ENCODE assay signal across 15 cellular contexts in genomic region chr13:24261566-24261965, GRCh38. TPM values are rescaled to one million over a fixed set of nuclear protein-coding genes. Genes with fewer than 3 reads are reported as not detected.
DNase-seq lines count a peak whose midpoint lies in the region; ATAC-seq and TF ChIP-seq lines count a peak whose summit lies in the region.
"Had no signal": no experiment of that assay in that cellular context is flagged by ENCODE, and none has a peak within 500 bp of the region (broad histone marks: within the 10 kb centered on the region; RNA-seq: fewer than 3 reads in every experiment).

No MANE protein-coding gene starts in this region.

- H3K27me3 Mint-ChIP-seq in CD4-positive, alpha-beta T cell: no peaks in the 10 kb centered on the region
- no peaks in the 10 kb centered on the region for H3K27me3 Mint-ChIP-seq in T-helper 1 cell treated with Interleukin-12 subunit alpha and Interleukin-12 subunit beta and Interleukin-4 antibody, amounts not matched to agents 30 μg/mL and 1 μg/mL, for 36 hours (ENCODE audit: low read depth)
- no peaks in the 10 kb centered on the region for H3K27me3 Mint-ChIP-seq in activated naive CD8-positive, alpha-beta T cell treated with anti-CD3 and anti-CD28 coated beads, Interleukin-2, amount 10 ng/mL, durations not matched to agents 7 days and 5 days
- H3K27me3 Mint-ChIP-seq in natural killer cell (ENCODE audit: low read depth in 2 of 2): no peaks in the 10 kb centered on the region
- H3K27me3 Mint-ChIP-seq in endothelial cell (ENCODE audit: unreplicated experiment): peaks cover 2% of the 10 kb centered on the region

- H3K36me3 Mint-ChIP-seq in CD4-positive, alpha-beta T cell (ENCODE audit: low read depth): peaks cover 50% of the 10 kb centered on the region
- peaks cover 29% of the 10 kb centered on the region for H3K36me3 Mint-ChIP-seq in T-helper 1 cell treated with Interleukin-12 subunit alpha and Interleukin-12 subunit beta and Interleukin-4 antibody, amounts not matched to agents 30 μg/mL and 1 μg/mL, for 36 hours (ENCODE audit: low read depth)
- peaks cover 31% of the 10 kb centered on the region for H3K36me3 Mint-ChIP-seq in activated naive CD8-positive, alpha-beta T cell treated with anti-CD3 and anti-CD28 coated beads, Interleukin-2, amount 10 ng/mL, durations not matched to agents 7 days and 5 days
- H3K36me3 Mint-ChIP-seq in natural killer cell: peaks cover 6% of the 10 kb centered on the region
- H3K36me3 Mint-ChIP-seq in endothelial cell (ENCODE audit: low read depth, unreplicated experiment): no peaks in the 10 kb centered on the region

- in situ Hi-C loops in mammary epithelial cell (cut with MboI; ENCODE audit: low sequenced_read_pairs in 2 of 2): no loop called here

- no peak overlapping the region for H3K4me2 ChIP-seq in mammary epithelial cell (ENCODE audit: insufficient read depth, low read depth, low read length)

- no peaks in the 10 kb centered on the region for H3K9me3 ChIP-seq in CD4-positive, alpha-beta T cell (ENCODE audit: control insufficient read depth, low read length)
- H3K9me3 ChIP-seq in mammary epithelial cell (replicated peaks; ENCODE audit: insufficient read depth, low read length): no peaks in the 10 kb centered on the region

- no peak for TF ChIP-seq POLR2A in GM18505 (IDR thresholded peaks at IDR 0.05; ENCODE audit: borderline replicate concordance, extremely low read depth, insufficient read depth, insufficient read length)

- no peaks in the 10 kb centered on the region for H3K79me2 ChIP-seq in mammary epithelial cell (ENCODE audit: insufficient read depth, low read length)

- intact Hi-C loops in CD4-positive, alpha-beta T cell (cut with DNase I, micrococcal nuclease): loop anchor here in 1 of 2 experiments (1.0 kb wide), 1 partner anchor 9 kb away; no protein-coding TSS in a partner anchor
- intact Hi-C loops in natural killer cell (cut with micrococcal nuclease): no loop called here
- intact Hi-C loops in mammary epithelial cell (cut with micrococcal nuclease): no loop called here

- peak overlapping the region; percentile 81 for H3K4me3 Mint-ChIP-seq in CD4-positive, alpha-beta T cell
- H3K4me3 Mint-ChIP-seq in T-helper 1 cell treated with Interleukin-12 subunit alpha and Interleukin-12 subunit beta and Interleukin-4 antibody, amounts not matched to agents 30 μg/mL and 1 μg/mL, for 36 hours: peak overlapping the region; percentile 19
- H3K4me3 Mint-ChIP-seq in activated naive CD8-positive, alpha-beta T cell treated with anti-CD3 and anti-CD28 coated beads, Interleukin-2, amount 10 ng/mL, durations not matched to agents 7 days and 5 days: peak overlapping the region; percentile 71
- peak overlapping the region; percentile 78 for H3K4me3 Mint-ChIP-seq in natural killer cell
- no peak overlapping the region for H3K4me3 Mint-ChIP-seq in endothelial cell (ENCODE audit: unreplicated experiment)

- peak in 2 of 10 experiments; percentile 36 to 44 for DNase-seq in CD4-positive, alpha-beta T cell
- no peak for DNase-seq in activated naive CD8-positive, alpha-beta T cell treated with anti-CD3 and anti-CD28 coated beads, Interleukin-2, amount 10 ng/mL, durations not matched to agents 7 days and 5 days
- DNase-seq in natural killer cell (no peak), endothelial cell (ENCODE audit: low spot score) (no peak), mammary epithelial cell (no peak)
- DNase-seq: DMS79 treated with DMSO at 0.1 percent for 48 hours, foreskin keratinocyte, Kasumi-1, NCI-H187, NCI-H526 had no signal

- CTCF ChIA-PET in CD4-positive, alpha-beta T cell (lab: Charles Lee): interaction anchor here (0.9 to 1.8 kb wide), 3 partner anchors 9 to 13 kb away, joined by 3 to 10 read pairs (median 3); no protein-coding TSS in a partner anchor
- CTCF ChIA-PET in mammary epithelial cell (lab: Charles Lee; ENCODE audit: low non-redundant PET): no interaction called here

- peak; percentile 68 for ATAC-seq in CD4-positive, alpha-beta T cell (ENCODE audit: poor library complexity)
- peak; percentile 42 for ATAC-seq in activated naive CD8-positive, alpha-beta T cell treated with anti-CD3 and anti-CD28 coated beads, Interleukin-2, amount 10 ng/mL, durations not matched to agents 7 days and 5 days (ENCODE audit: low read depth)
- ATAC-seq in natural killer cell (peak; percentile 38 to 58 (median 49)), GM18505 (IDR thresholded peaks at IDR 0.05; ENCODE audit: unreplicated experiment) (no peak), HG03442 (IDR thresholded peaks at IDR 0.05; ENCODE audit: unreplicated experiment) (no peak)
- ATAC-seq: activated CD4-positive, CD25-positive, alpha-beta regulatory T cell treated with anti-CD3 and anti-CD28 coated beads, Interleukin-2, amount 50 U/mL, for 24 hours; foreskin keratinocyte; HCT116 had no signal

- H3K9ac ChIP-seq in mammary epithelial cell (ENCODE audit: insufficient read depth, low read length): no peak overlapping the region

- no peaks in the 10 kb centered on the region for H3K4me1 ChIP-seq in mammary epithelial cell (ENCODE audit: insufficient read depth, low read length)
- H3K4me1 ChIP-seq: foreskin keratinocyte had no signal

- H3K27ac ChIP-seq in CD4-positive, alpha-beta T cell (ENCODE audit: low read depth, low read length): peak overlapping the region; percentile 59
- no peak overlapping the region for H3K27ac ChIP-seq in mammary epithelial cell (ENCODE audit: insufficient read depth, low read depth, low read length)
- H3K27ac ChIP-seq: foreskin keratinocyte had no signal

- no peak overlapping the region for H3K4me3 ChIP-seq in mammary epithelial cell (replicated peaks in 1 of 3; ENCODE audit: insufficient read depth in 1 of 3, low read depth in 2 of 3, low read length in 3 of 3)

- H3K27me3 ChIP-seq in CD4-positive, alpha-beta T cell (ENCODE audit: control insufficient read depth, insufficient read depth, low read length): no peaks in the 10 kb centered on the region
- no peaks in the 10 kb centered on the region for H3K27me3 ChIP-seq in mammary epithelial cell (ENCODE audit: insufficient read depth, low read length)
- H3K27me3 ChIP-seq: foreskin keratinocyte had no signal

- H3K4me1 Mint-ChIP-seq in CD4-positive, alpha-beta T cell (ENCODE audit: low read depth): peaks cover 91% of the 10 kb centered on the region
- H3K4me1 Mint-ChIP-seq in T-helper 1 cell treated with Interleukin-12 subunit alpha and Interleukin-12 subunit beta and Interleukin-4 antibody, amounts not matched to agents 30 μg/mL and 1 μg/mL, for 36 hours (ENCODE audit: low read depth): peaks cover 63% of the 10 kb centered on the region
- peaks cover 79% of the 10 kb centered on the region for H3K4me1 Mint-ChIP-seq in activated naive CD8-positive, alpha-beta T cell treated with anti-CD3 and anti-CD28 coated beads, Interleukin-2, amount 10 ng/mL, durations not matched to agents 7 days and 5 days
- H3K4me1 Mint-ChIP-seq in natural killer cell (peaks cover 81 to 84% of the 10 kb centered on the region in 2 donors), endothelial cell (ENCODE audit: unreplicated experiment) (no peaks in the 10 kb centered on the region)

- peak overlapping the region; percentile 97 for H3K27ac Mint-ChIP-seq in CD4-positive, alpha-beta T cell
- peak overlapping the region; percentile 37 for H3K27ac Mint-ChIP-seq in T-helper 1 cell treated with Interleukin-12 subunit alpha and Interleukin-12 subunit beta and Interleukin-4 antibody, amounts not matched to agents 30 μg/mL and 1 μg/mL, for 36 hours
- H3K27ac Mint-ChIP-seq in activated naive CD8-positive, alpha-beta T cell treated with anti-CD3 and anti-CD28 coated beads, Interleukin-2, amount 10 ng/mL, durations not matched to agents 7 days and 5 days: peak overlapping the region; percentile 78
- peak overlapping the region; percentile 95 to 98 for H3K27ac Mint-ChIP-seq in natural killer cell
- no peak overlapping the region for H3K27ac Mint-ChIP-seq in endothelial cell (ENCODE audit: unreplicated experiment)

- H3K9me3 Mint-ChIP-seq in CD4-positive, alpha-beta T cell: no peaks in the 10 kb centered on the region
- H3K9me3 Mint-ChIP-seq in T-helper 1 cell treated with Interleukin-12 subunit alpha and Interleukin-12 subunit beta and Interleukin-4 antibody, amounts not matched to agents 30 μg/mL and 1 μg/mL, for 36 hours: no peaks in the 10 kb centered on the region
- no peaks in the 10 kb centered on the region for H3K9me3 Mint-ChIP-seq in activated naive CD8-positive, alpha-beta T cell treated with anti-CD3 and anti-CD28 coated beads, Interleukin-2, amount 10 ng/mL, durations not matched to agents 7 days and 5 days
- no peaks in the 10 kb centered on the region for H3K9me3 Mint-ChIP-seq in natural killer cell
- no peaks in the 10 kb centered on the region for H3K9me3 Mint-ChIP-seq in endothelial cell (ENCODE audit: unreplicated experiment)

- dilution Hi-C loops in mammary epithelial cell (cut with HindIII; ENCODE audit: low sequenced_read_pairs): no loop called here

- no peaks in the 10 kb centered on the region for H3K36me3 ChIP-seq in mammary epithelial cell (ENCODE audit: insufficient read depth, low read length)

- WGBS in mammary epithelial cell (ENCODE audit: low coverage, missing lambda C conversion rate): 93% methylated on average over 3 of the region's 3 CpGs

- TF ChIP-seq CTCF in CD4-positive, alpha-beta T cell (IDR thresholded peaks at IDR 0.05): no peak
- TF ChIP-seq CTCF in natural killer cell (IDR thresholded peaks at IDR 0.05) (no peak), endothelial cell (IDR thresholded peaks at IDR 0.05; ENCODE audit: unreplicated experiment) (no peak), mammary epithelial cell (conservative IDR thresholded peaks at IDR 0.05 in 1 of 2, IDR thresholded peaks at IDR 0.05 in 1 of 2; ENCODE audit: extremely low read depth in 1 of 2, insufficient read depth in 1 of 2, low read depth in 1 of 2, low read length in 2 of 2) (no peak)

- no peaks in the 10 kb centered on the region for H4K20me1 ChIP-seq in mammary epithelial cell (ENCODE audit: insufficient read depth, low read length)

- BruUV-seq in mammary epithelial cell (replicated peaks; lab: Mats Ljungman, UMichigan): no TSS peak

- H2AFZ ChIP-seq in mammary epithelial cell (ENCODE audit: low read depth, low read length): no peak overlapping the region

- POLR2A ChIA-PET in CD4-positive, alpha-beta T cell (lab: Charles Lee): interaction anchor here (0.7 to 15.3 kb wide), 7 partner anchors 9 to 45 kb away, joined by 3 to 596 read pairs (median 4); no protein-coding TSS in a partner anchor
- POLR2A ChIA-PET in activated naive CD8-positive, alpha-beta T cell treated with anti-CD3 and anti-CD28 coated beads, Interleukin-2, amount 10 ng/mL, durations not matched to agents 7 days and 5 days (lab: Charles Lee): interaction anchor here (2.5 to 17.7 kb wide), 2 partner anchors 6 to 10 kb away, joined by 44 to 359 read pairs; no protein-coding TSS in a partner anchor

RNA-seq across cellular contexts. Expression of gene C1QTNF9, which starts 47.8 kb away (rescaled TPM):
- not detected for total RNA-seq in CD4-positive, alpha-beta T cell
- not detected for total RNA-seq in activated naive CD8-positive, alpha-beta T cell treated with anti-CD3 and anti-CD28 coated beads, Interleukin-2, amount 10 ng/mL, durations not matched to agents 7 days and 5 days
- total RNA-seq in natural killer cell: under 1 TPM in 1 of 3 donors, not detected in 2; 0.25 TPM
- not detected for total RNA-seq in endothelial cell (ENCODE audit: unreplicated experiment)
- total RNA-seq in mammary epithelial cell: not detected
- not detected for polyA plus RNA-seq in mammary epithelial cell
- polyA minus RNA-seq in mammary epithelial cell: not detected
- total RNA-seq: foreskin keratinocyte had no signal
- polyA plus RNA-seq: foreskin keratinocyte had no signal

Comparison
In these comparisons a context has a peak if more than half of its experiments do, and no peak if none do; other contexts are left out.
1. ATAC-seq: peak in CD4-positive, alpha-beta T cell (single experiment), activated naive CD8-positive, alpha-beta T cell treated with anti-CD3 and anti-CD28 coated beads, Interleukin-2, amount 10 ng/mL, durations not matched to agents 7 days and 5 days (single experiment) and natural killer cell (3 of 3); none in GM18505 (single experiment) and HG03442 (single experiment).